ENCODE assay signal across 22 cellular contexts in the genomic region with DNA sequence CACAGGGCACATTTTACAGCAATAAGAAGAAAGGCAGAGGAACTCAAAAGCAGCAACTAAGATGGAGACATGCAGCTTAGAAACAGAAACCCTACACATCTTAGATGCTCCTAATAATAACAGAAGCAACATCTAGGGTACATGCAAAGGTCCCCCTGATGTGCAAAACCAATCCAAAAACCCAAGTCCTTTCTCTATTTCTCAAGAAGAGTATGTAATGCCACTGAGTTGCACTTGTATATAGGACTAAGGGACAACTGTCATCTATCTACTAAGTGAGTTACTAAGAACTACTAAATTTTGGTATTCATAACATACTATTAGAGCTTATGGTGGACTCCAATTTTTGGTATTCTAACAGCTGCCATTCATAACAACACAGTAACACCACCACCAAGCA. TPM values are rescaled to one million over a fixed set of nuclear protein-coding genes. Genes with fewer than 3 reads are reported as not detected.
DNase-seq lines count a peak whose midpoint lies in the region; ATAC-seq lines count a peak whose summit lies in the region.
"Had no signal": no experiment of that assay in that cellular context is flagged by ENCODE, and none has a peak within 500 bp of the region (broad histone marks: within the 10 kb centered on the region; RNA-seq: fewer than 3 reads in every experiment).

No MANE protein-coding gene starts in this region.

- H3K27me3 Mint-ChIP-seq in activated T-cell treated with anti-CD3 and anti-CD28 coated beads, Interleukin-2, amount 50 U/mL, for 24 hours, result no peaks in the 10 kb centered on the region
- H3K27me3 Mint-ChIP-seq in activated T-helper 17 cell treated with anti-CD3 and anti-CD28 coated beads, Interleukin-2, amount 50 U/mL, for 72 hours, result no peaks in the 10 kb centered on the region
- H3K27me3 Mint-ChIP-seq: IgD-negative memory B cell had no signal

- H3K27ac ChIP-seq in Karpas-422 (ENCODE audit: low read length), result peak overlapping the region; percentile 46
- H3K27ac ChIP-seq: BLaER1 treated with 17β-estradiol and CSF1 and Interleukin-3, amounts not matched to agents 10 nM and 100 nM; RWPE1; SJCRH30 had no signal

- H3K9me3 Mint-ChIP-seq in activated T-cell treated with anti-CD3 and anti-CD28 coated beads, Interleukin-2, amount 50 U/mL, for 24 hours, result no peaks in the 10 kb centered on the region
- H3K9me3 Mint-ChIP-seq in activated T-helper 17 cell treated with anti-CD3 and anti-CD28 coated beads, Interleukin-2, amount 50 U/mL, for 72 hours, result no peaks in the 10 kb centered on the region
- no peaks in the 10 kb centered on the region for H3K9me3 Mint-ChIP-seq in stimulated activated effector memory CD8-positive, alpha-beta T cell treated with anti-CD3 and anti-CD28 coated beads, Interleukin-12 subunit alpha, Interleukin-12 subunit beta, amount 100 ng/mL, for 72 hours
- H3K9me3 Mint-ChIP-seq: IgD-negative memory B cell had no signal

- peaks cover 80% of the 10 kb centered on the region for H3K79me2 ChIP-seq in Karpas-422 (ENCODE audit: low read length)

- peaks cover 84% of the 10 kb centered on the region for H3K36me3 Mint-ChIP-seq in activated T-cell treated with anti-CD3 and anti-CD28 coated beads, Interleukin-2, amount 50 U/mL, for 24 hours (ENCODE audit: low read depth)
- H3K36me3 Mint-ChIP-seq in activated T-helper 17 cell treated with anti-CD3 and anti-CD28 coated beads, Interleukin-2, amount 50 U/mL, for 72 hours (ENCODE audit: low read depth), result peaks cover 97% of the 10 kb centered on the region
- peaks cover 100% of the 10 kb centered on the region for H3K36me3 Mint-ChIP-seq in stimulated activated effector memory CD8-positive, alpha-beta T cell treated with anti-CD3 and anti-CD28 coated beads, Interleukin-12 subunit alpha, Interleukin-12 subunit beta, amount 100 ng/mL, for 72 hours
- H3K36me3 Mint-ChIP-seq: IgD-negative memory B cell had no signal

- no peak for DNase-seq in activated T-cell treated with anti-CD3 and anti-CD28 coated beads, Interleukin-2, amount 50 U/mL, for 24 hours
- DNase-seq in activated T-cell treated with anti-CD3 and anti-CD28 coated beads for 4 hours (no peak), Karpas-422 (no peak), COLO668 (lab: John Stamatoyannopoulos, UW; ENCODE audit: unreplicated experiment) (no peak), GM19240 (ENCODE audit: insufficient read length, low spot score) (no peak)
- no peak for DNase-seq in stimulated activated effector memory CD8-positive, alpha-beta T cell treated with anti-CD3 and anti-CD28 coated beads, Interleukin-12 subunit alpha, Interleukin-12 subunit beta, amount 100 ng/mL, for 72 hours (ENCODE audit: low spot score in 2 of 2)
- DNase-seq: Caco-2; DMS153; MV-4-11; NCI-H1417; NCI-H1930; NCI-H2171; NCI-H446; NCI-H69; NK-92 treated with Interleukin-12 subunit alpha and Interleukin-12 subunit beta, amount 100 ng/mL, for 24 hours; PC-3; SJCRH30 had no signal

- peak; percentile 29 for ATAC-seq in activated T-helper 17 cell treated with anti-CD3 and anti-CD28 coated beads, Interleukin-2, amount 50 U/mL, for 72 hours (replicated peaks)
- ATAC-seq in stimulated activated effector memory CD8-positive, alpha-beta T cell treated with anti-CD3 and anti-CD28 coated beads, Interleukin-12 subunit alpha, Interleukin-12 subunit beta, amount 100 ng/mL, for 72 hours, result peak; percentile 81
- ATAC-seq: PC-3 had no signal

- H3K27ac Mint-ChIP-seq in activated T-cell treated with anti-CD3 and anti-CD28 coated beads, Interleukin-2, amount 50 U/mL, for 24 hours, result peak overlapping the region; percentile 62
- peak overlapping the region; percentile 61 for H3K27ac Mint-ChIP-seq in activated T-helper 17 cell treated with anti-CD3 and anti-CD28 coated beads, Interleukin-2, amount 50 U/mL, for 72 hours
- peak overlapping the region; percentile 20 for H3K27ac Mint-ChIP-seq in stimulated activated effector memory CD8-positive, alpha-beta T cell treated with anti-CD3 and anti-CD28 coated beads, Interleukin-12 subunit alpha, Interleukin-12 subunit beta, amount 100 ng/mL, for 72 hours
- H3K27ac Mint-ChIP-seq: IgD-negative memory B cell had no signal

- H3K4me1 Mint-ChIP-seq in activated T-cell treated with anti-CD3 and anti-CD28 coated beads, Interleukin-2, amount 50 U/mL, for 24 hours (ENCODE audit: low read depth), result peaks cover 51% of the 10 kb centered on the region
- peaks cover 29% of the 10 kb centered on the region for H3K4me1 Mint-ChIP-seq in activated T-helper 17 cell treated with anti-CD3 and anti-CD28 coated beads, Interleukin-2, amount 50 U/mL, for 72 hours
- peaks cover 45% of the 10 kb centered on the region for H3K4me1 Mint-ChIP-seq in stimulated activated effector memory CD8-positive, alpha-beta T cell treated with anti-CD3 and anti-CD28 coated beads, Interleukin-12 subunit alpha, Interleukin-12 subunit beta, amount 100 ng/mL, for 72 hours
- H3K4me1 Mint-ChIP-seq: IgD-negative memory B cell had no signal

- peaks cover 84% of the 10 kb centered on the region for H3K36me3 ChIP-seq in Karpas-422 (ENCODE audit: insufficient read depth, low read length)

- H3K9me3 ChIP-seq in Karpas-422 (ENCODE audit: low read length), result no peaks in the 10 kb centered on the region
- H3K9me3 ChIP-seq: BLaER1 treated with 17β-estradiol and CSF1 and Interleukin-3, amounts not matched to agents 10 nM and 100 nM; Caco-2; HAP-1; SJCRH30 had no signal

- no peaks in the 10 kb centered on the region for H3K27me3 ChIP-seq in Karpas-422 (ENCODE audit: low read length)
- H3K27me3 ChIP-seq: BLaER1 treated with 17β-estradiol and CSF1 and Interleukin-3, amounts not matched to agents 10 nM and 100 nM; SJCRH30 had no signal

- peaks cover 47% of the 10 kb centered on the region for H3K4me1 ChIP-seq in Karpas-422 (ENCODE audit: low read length)
- H3K4me1 ChIP-seq: SJCRH30 had no signal

- H3K4me3 ChIP-seq in Karpas-422 (ENCODE audit: low read length), result no peak overlapping the region
- H3K4me3 ChIP-seq: BLaER1 treated with 17β-estradiol and CSF1 and Interleukin-3, amounts not matched to agents 10 nM and 100 nM; HAP-1; SJCRH30 had no signal

- H3K4me3 Mint-ChIP-seq in activated T-cell treated with anti-CD3 and anti-CD28 coated beads, Interleukin-2, amount 50 U/mL, for 24 hours, result no peak overlapping the region
- no peak overlapping the region for H3K4me3 Mint-ChIP-seq in activated T-helper 17 cell treated with anti-CD3 and anti-CD28 coated beads, Interleukin-2, amount 50 U/mL, for 72 hours
- no peak overlapping the region for H3K4me3 Mint-ChIP-seq in stimulated activated effector memory CD8-positive, alpha-beta T cell treated with anti-CD3 and anti-CD28 coated beads, Interleukin-12 subunit alpha, Interleukin-12 subunit beta, amount 100 ng/mL, for 72 hours
- H3K4me3 Mint-ChIP-seq: IgD-negative memory B cell had no signal

- H4K20me1 ChIP-seq in Karpas-422 (ENCODE audit: insufficient read depth, low read depth, low read length), result no peaks in the 10 kb centered on the region
- H4K20me1 ChIP-seq: BLaER1 treated with 17β-estradiol and CSF1 and Interleukin-3, amounts not matched to agents 10 nM and 100 nM had no signal

- no peak overlapping the region for H3K9ac ChIP-seq in Karpas-422 (ENCODE audit: low read length)
- H3K9ac ChIP-seq: BLaER1 treated with 17β-estradiol and CSF1 and Interleukin-3, amounts not matched to agents 10 nM and 100 nM had no signal

- no peaks in the 10 kb centered on the region for H3K9me2 ChIP-seq in Karpas-422 (replicated peaks; ENCODE audit: insufficient read depth, low read length)

- H2AFZ ChIP-seq in Karpas-422 (ENCODE audit: low read length), result no peak overlapping the region

- H3K4me2 ChIP-seq in Karpas-422 (ENCODE audit: low read depth, low read length, poor library complexity, severe bottlenecking), result peak overlapping the region; percentile 4
- H3K4me2 ChIP-seq: BLaER1 treated with 17β-estradiol and CSF1 and Interleukin-3, amounts not matched to agents 10 nM and 100 nM had no signal

RNA-seq across cellular contexts. Expression of gene HNRNPLL, which starts 28.4 kb away (rescaled TPM):
- total RNA-seq in Karpas-422 (2014; rRNA removed; shearing (Covaris generic); ENCODE audit: low replicate concordance), result 58.3 and 131 TPM in 2 replicates
- 100 to 1,000 TPM in 1 of 2 donors, 10 to 100 TPM in 1; 84.9 to 122 TPM for total RNA-seq in activated T-helper 17 cell treated with anti-CD3 and anti-CD28 coated beads, Interleukin-2, amount 50 U/mL, for 72 hours
